ENCODE assay signal across 4 cellular contexts in genomic region chr21:32648165-32648564, GRCh38.
"Had no signal": no experiment of that assay in that cellular context is flagged by ENCODE, and none has a peak within 500 bp of the region (broad histone marks: within the 10 kb centered on the region; RNA-seq: fewer than 3 reads in every experiment).

No MANE protein-coding gene starts in this region.

- DNase-seq: H7, KBM-7 had no signal

- FAIRE-seq: H1, HepG2 had no signal
